1 cellular context compared by ENCODE assay signal in genomic region chr3:194000100-194000499, GRCh38.
TF ChIP-seq lines count a peak whose summit lies in the region.

No MANE protein-coding gene starts in this region.

TF ChIP-seq in WTC11, 78 proteins besides CTCF, POLR2A, EP300 and RAD21 (continued from another document):
- TF ChIP-seq ATF6 (CRISPR knock-in tag; IDR thresholded peaks at IDR 0.05) (no peak), ZBTB21 (CRISPR knock-in tag; IDR thresholded peaks at IDR 0.05; ENCODE audit: borderline replicate concordance) (no peak), TP53 (CRISPR knock-in tag; IDR thresholded peaks at IDR 0.05) (no peak), PRDM15 (CRISPR knock-in tag; IDR thresholded peaks at IDR 0.05) (no peak)
- TF ChIP-seq, protein P1, sequence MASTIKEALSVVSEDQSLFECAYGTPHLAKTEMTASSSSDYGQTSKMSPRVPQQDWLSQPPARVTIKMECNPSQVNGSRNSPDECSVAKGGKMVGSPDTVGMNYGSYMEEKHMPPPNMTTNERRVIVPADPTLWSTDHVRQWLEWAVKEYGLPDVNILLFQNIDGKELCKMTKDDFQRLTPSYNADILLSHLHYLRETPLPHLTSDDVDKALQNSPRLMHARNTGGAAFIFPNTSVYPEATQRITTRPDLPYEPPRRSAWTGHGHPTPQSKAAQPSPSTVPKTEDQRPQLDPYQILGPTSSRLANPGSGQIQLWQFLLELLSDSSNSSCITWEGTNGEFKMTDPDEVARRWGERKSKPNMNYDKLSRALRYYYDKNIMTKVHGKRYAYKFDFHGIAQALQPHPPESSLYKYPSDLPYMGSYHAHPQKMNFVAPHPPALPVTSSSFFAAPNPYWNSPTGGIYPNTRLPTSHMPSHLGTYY (CRISPR knock-in tag; IDR thresholded peaks at IDR 0.05), result no peak
- TF ChIP-seq, protein P2, sequence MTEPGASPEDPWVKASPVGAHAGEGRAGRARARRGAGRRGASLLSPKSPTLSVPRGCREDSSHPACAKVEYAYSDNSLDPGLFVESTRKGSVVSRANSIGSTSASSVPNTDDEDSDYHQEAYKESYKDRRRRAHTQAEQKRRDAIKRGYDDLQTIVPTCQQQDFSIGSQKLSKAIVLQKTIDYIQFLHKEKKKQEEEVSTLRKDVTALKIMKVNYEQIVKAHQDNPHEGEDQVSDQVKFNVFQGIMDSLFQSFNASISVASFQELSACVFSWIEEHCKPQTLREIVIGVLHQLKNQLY (CRISPR knock-in tag; IDR thresholded peaks at IDR 0.05), result no peak
